In genomic region chr10:114041166-114041565, GRCh38 we compare ENCODE assay signal across 22 cellular contexts. TPM values are rescaled to one million over a fixed set of nuclear protein-coding genes. Genes with fewer than 3 reads are reported as not detected.
A peak's percentile ranks its signal among the peaks of the same experiment; 100 is the strongest.
DNase-seq lines count a peak whose midpoint lies in the region; ATAC-seq and TF ChIP-seq lines count a peak whose summit lies in the region.
"Had no signal": no experiment of that assay in that cellular context is flagged by ENCODE, and none has a peak within 500 bp of the region (broad histone marks: within the 10 kb centered on the region; RNA-seq: fewer than 3 reads in every experiment).

No MANE protein-coding gene starts in this region.

- H2AFZ ChIP-seq in Karpas-422 (ENCODE audit: low read length): no peak overlapping the region

- H3K9me3 Mint-ChIP-seq in activated naive CD4-positive, alpha-beta T cell treated with anti-CD3 and anti-CD28 coated beads, Interleukin-2, amount 50 U/mL, for 24 hours: no peaks in the 10 kb centered on the region
- H3K9me3 Mint-ChIP-seq in activated naive CD4-positive, alpha-beta T cell treated with anti-CD3 and anti-CD28 coated beads for 36 hours: no peaks in the 10 kb centered on the region
- H3K9me3 Mint-ChIP-seq: HFFc6 had no signal

- no peak for DNase-seq in activated naive CD4-positive, alpha-beta T cell treated with anti-CD3 and anti-CD28 coated beads for 36 hours
- DNase-seq in esophagus muscularis mucosa (ENCODE audit: extremely low spot score) (no peak), right atrium auricular region (ENCODE audit: low spot score) (no peak), transverse colon (no peak), dorsolateral prefrontal cortex (no peak), Karpas-422 (no peak)
- DNase-seq: CD4-positive, CD25-positive, alpha-beta regulatory T cell; COR-L47; DMS153; HFFc6; KG1; NCI-H1417; NCI-H187; NCI-H2227 treated with DMSO at 0.1 percent for 48 hours; NCI-H524; NCI-H82; RPMI8226 had no signal

- H3K27me3 Mint-ChIP-seq in activated naive CD4-positive, alpha-beta T cell treated with anti-CD3 and anti-CD28 coated beads, Interleukin-2, amount 50 U/mL, for 24 hours: peaks cover 38% of the 10 kb centered on the region
- H3K27me3 Mint-ChIP-seq in activated naive CD4-positive, alpha-beta T cell treated with anti-CD3 and anti-CD28 coated beads for 36 hours (ENCODE audit: low read depth): peaks cover 52% of the 10 kb centered on the region

- no peak for TF ChIP-seq CTCF in esophagus muscularis mucosa (IDR thresholded peaks at IDR 0.05)
- TF ChIP-seq CTCF in right atrium auricular region (IDR thresholded peaks at IDR 0.05): no peak
- no peak for TF ChIP-seq CTCF in transverse colon (IDR thresholded peaks at IDR 0.05)
- no peak for TF ChIP-seq CTCF in dorsolateral prefrontal cortex (IDR thresholded peaks at IDR 0.05 in 54 of 56, conservative IDR thresholded peaks at IDR 0.05 in 2 of 56; ENCODE audit: low read depth in 1 of 56, partially characterized antibody in 56 of 56)

- no peaks in the 10 kb centered on the region for H3K9me2 ChIP-seq in Karpas-422 (replicated peaks; ENCODE audit: insufficient read depth, low read length)

- in situ Hi-C loops in transverse colon (cut with MboI; ENCODE audit: low pct_ligation_motif_present in 1 of 4, low pct_unique_long_range_greater_than_20kb in 1 of 4, low sequenced_read_pairs in 3 of 4): no loop called here

- no peak overlapping the region for H3K4me3 ChIP-seq in esophagus muscularis mucosa
- no peak overlapping the region for H3K4me3 ChIP-seq in right atrium auricular region
- no peak overlapping the region for H3K4me3 ChIP-seq in transverse colon
- H3K4me3 ChIP-seq in dorsolateral prefrontal cortex: no peak overlapping the region
- H3K4me3 ChIP-seq in Karpas-422 (ENCODE audit: low read length): no peak overlapping the region
- H3K4me3 ChIP-seq: GM12878 had no signal

- TF ChIP-seq POLR2A in esophagus muscularis mucosa (IDR thresholded peaks at IDR 0.05; ENCODE audit: low read depth): no peak
- no peak for TF ChIP-seq POLR2A in transverse colon (IDR thresholded peaks at IDR 0.05)

- H3K4me1 ChIP-seq in esophagus muscularis mucosa (peaks cover 0 to 38% (median 34%) of the 10 kb centered on the region in 4 donors), right atrium auricular region (peaks cover 0 to 9% of the 10 kb centered on the region in 2 donors), transverse colon (peaks cover 0 to 9% (median 7%) of the 10 kb centered on the region in 4 donors), Karpas-422 (ENCODE audit: low read length) (no peaks in the 10 kb centered on the region)

- intact Hi-C loops in activated naive CD4-positive, alpha-beta T cell treated with anti-CD3 and anti-CD28 coated beads for 36 hours (cut with micrococcal nuclease): no loop called here
- intact Hi-C loops in esophagus muscularis mucosa (cut with DNase I): loop anchor here (5.0 kb wide), 2 partner anchors 84 to 189 kb away; partner anchors contain the start of genes DCLRE1A and NHLRC2
- intact Hi-C loops in transverse colon (cut with DNase I; ENCODE audit: low total_unique reads): no loop called here
- intact Hi-C loops in dorsolateral prefrontal cortex (cut with DNase I): loop anchor here in 1 of 2 donors (5.0 kb wide), 1 partner anchor 84 kb away; no protein-coding TSS in a partner anchor

- ATAC-seq in HG02981 (IDR thresholded peaks at IDR 0.05; ENCODE audit: unreplicated experiment): no peak
- ATAC-seq: GM12878 had no signal

- no peaks in the 10 kb centered on the region for H3K79me2 ChIP-seq in Karpas-422 (ENCODE audit: low read length)

- no peak overlapping the region for H3K9ac ChIP-seq in Karpas-422 (ENCODE audit: low read length)

- no peaks in the 10 kb centered on the region for H4K20me1 ChIP-seq in Karpas-422 (ENCODE audit: insufficient read depth, low read depth, low read length)

- H3K4me3 Mint-ChIP-seq in activated naive CD4-positive, alpha-beta T cell treated with anti-CD3 and anti-CD28 coated beads, Interleukin-2, amount 50 U/mL, for 24 hours: no peak overlapping the region
- no peak overlapping the region for H3K4me3 Mint-ChIP-seq in activated naive CD4-positive, alpha-beta T cell treated with anti-CD3 and anti-CD28 coated beads for 36 hours
- H3K4me3 Mint-ChIP-seq: CD4-positive, CD25-positive, alpha-beta regulatory T cell; HFFc6 had no signal

- no peaks in the 10 kb centered on the region for H3K36me3 ChIP-seq in esophagus muscularis mucosa
- no peaks in the 10 kb centered on the region for H3K36me3 ChIP-seq in right atrium auricular region
- H3K36me3 ChIP-seq in transverse colon: no peaks in the 10 kb centered on the region
- no peaks in the 10 kb centered on the region for H3K36me3 ChIP-seq in Karpas-422 (ENCODE audit: insufficient read depth, low read length)

- 52% methylated on average over 8 of the region's 8 CpGs for WGBS in esophagus muscularis mucosa
- 57 to 83% methylated on average over 6 to 8 of the region's 8 CpGs for WGBS in transverse colon (ENCODE audit: low coverage in 1 of 2), 2 donors

- no peak overlapping the region for H3K4me2 ChIP-seq in Karpas-422 (ENCODE audit: low read depth, low read length, poor library complexity, severe bottlenecking)

- H3K27me3 ChIP-seq in esophagus muscularis mucosa: peaks cover 0 to 17% (median 1%) of the 10 kb centered on the region in 4 donors
- no peaks in the 10 kb centered on the region for H3K27me3 ChIP-seq in right atrium auricular region
- peaks cover 77% of the 10 kb centered on the region for H3K27me3 ChIP-seq in transverse colon
- peaks cover 0 to 11% (median 0%) of the 10 kb centered on the region in 45 donors for H3K27me3 ChIP-seq in dorsolateral prefrontal cortex
- H3K27me3 ChIP-seq in Karpas-422 (ENCODE audit: low read length): no peaks in the 10 kb centered on the region

- peaks cover 16% of the 10 kb centered on the region for H3K4me1 Mint-ChIP-seq in activated naive CD4-positive, alpha-beta T cell treated with anti-CD3 and anti-CD28 coated beads, Interleukin-2, amount 50 U/mL, for 24 hours
- H3K4me1 Mint-ChIP-seq in activated naive CD4-positive, alpha-beta T cell treated with anti-CD3 and anti-CD28 coated beads for 36 hours (ENCODE audit: low read depth): peaks cover 11% of the 10 kb centered on the region

- H3K27ac Mint-ChIP-seq in activated naive CD4-positive, alpha-beta T cell treated with anti-CD3 and anti-CD28 coated beads, Interleukin-2, amount 50 U/mL, for 24 hours: peak overlapping the region; percentile 51
- H3K27ac Mint-ChIP-seq in activated naive CD4-positive, alpha-beta T cell treated with anti-CD3 and anti-CD28 coated beads for 36 hours: no peak overlapping the region
- H3K27ac Mint-ChIP-seq: CD4-positive, CD25-positive, alpha-beta regulatory T cell; HFFc6 had no signal

- H3K27ac ChIP-seq in esophagus muscularis mucosa (replicated peaks in 1 of 4): peak overlapping the region; percentile 93 to 95 (median 94)
- peak overlapping the region; percentile 93 to 96 for H3K27ac ChIP-seq in right atrium auricular region
- H3K27ac ChIP-seq in transverse colon: peak overlapping the region in 3 of 4 donors; percentile 19 to 87 (median 21)
- peak overlapping the region in 26 of 59 donors; percentile 34 to 94 (median 86) for H3K27ac ChIP-seq in dorsolateral prefrontal cortex
- no peak overlapping the region for H3K27ac ChIP-seq in Karpas-422 (ENCODE audit: low read length)
- H3K27ac ChIP-seq: 22Rv1 had no signal

- CTCF ChIA-PET in activated naive CD4-positive, alpha-beta T cell treated with anti-CD3 and anti-CD28 coated beads for 36 hours (lab: Charles Lee): no interaction called here

- TF ChIP-seq EP300 in esophagus muscularis mucosa (IDR thresholded peaks at IDR 0.05) (peak; percentile 39), transverse colon (IDR thresholded peaks at IDR 0.05; ENCODE audit: low read depth) (peak; percentile 62)

- H3K9me3 ChIP-seq in esophagus muscularis mucosa: no peaks in the 10 kb centered on the region
- H3K9me3 ChIP-seq in right atrium auricular region: no peaks in the 10 kb centered on the region
- H3K9me3 ChIP-seq in transverse colon: no peaks in the 10 kb centered on the region
- no peaks in the 10 kb centered on the region for H3K9me3 ChIP-seq in Karpas-422 (ENCODE audit: low read length)

- no peaks in the 10 kb centered on the region for H3K36me3 Mint-ChIP-seq in activated naive CD4-positive, alpha-beta T cell treated with anti-CD3 and anti-CD28 coated beads, Interleukin-2, amount 50 U/mL, for 24 hours
- no peaks in the 10 kb centered on the region for H3K36me3 Mint-ChIP-seq in activated naive CD4-positive, alpha-beta T cell treated with anti-CD3 and anti-CD28 coated beads for 36 hours (ENCODE audit: low read depth)
- H3K36me3 Mint-ChIP-seq: CD4-positive, CD25-positive, alpha-beta regulatory T cell had no signal

RNA-seq across cellular contexts. Expression of gene ADRB1, which starts 2.5 kb away (rescaled TPM):
- total RNA-seq in activated naive CD4-positive, alpha-beta T cell treated with anti-CD3 and anti-CD28 coated beads for 36 hours: not detected
- 10 to 100 TPM in 3 of 4 donors, 1 to 10 TPM in 1; 4.2 to 25.3 (median 12.3) TPM for total RNA-seq in esophagus muscularis mucosa
- 10 to 100 TPM; 32.8 to 49.8 TPM for total RNA-seq in right atrium auricular region
- total RNA-seq in transverse colon: 1 to 10 TPM in 3 of 4 donors, not detected in 1; 1.2 to 1.9 (median 1.4) TPM
- 10 to 100 TPM in 119 of 120 experiments, 1 to 10 TPM in 1; 7.9 to 37.2 (median 21.1) TPM for total RNA-seq in dorsolateral prefrontal cortex
- total RNA-seq in Karpas-422 (2014; rRNA removed; shearing (Covaris generic); ENCODE audit: low replicate concordance): not detected in 2 replicates
- total RNA-seq: Daoy had no signal
